ENCODE assay signal across 1 cellular context in the genomic region with DNA sequence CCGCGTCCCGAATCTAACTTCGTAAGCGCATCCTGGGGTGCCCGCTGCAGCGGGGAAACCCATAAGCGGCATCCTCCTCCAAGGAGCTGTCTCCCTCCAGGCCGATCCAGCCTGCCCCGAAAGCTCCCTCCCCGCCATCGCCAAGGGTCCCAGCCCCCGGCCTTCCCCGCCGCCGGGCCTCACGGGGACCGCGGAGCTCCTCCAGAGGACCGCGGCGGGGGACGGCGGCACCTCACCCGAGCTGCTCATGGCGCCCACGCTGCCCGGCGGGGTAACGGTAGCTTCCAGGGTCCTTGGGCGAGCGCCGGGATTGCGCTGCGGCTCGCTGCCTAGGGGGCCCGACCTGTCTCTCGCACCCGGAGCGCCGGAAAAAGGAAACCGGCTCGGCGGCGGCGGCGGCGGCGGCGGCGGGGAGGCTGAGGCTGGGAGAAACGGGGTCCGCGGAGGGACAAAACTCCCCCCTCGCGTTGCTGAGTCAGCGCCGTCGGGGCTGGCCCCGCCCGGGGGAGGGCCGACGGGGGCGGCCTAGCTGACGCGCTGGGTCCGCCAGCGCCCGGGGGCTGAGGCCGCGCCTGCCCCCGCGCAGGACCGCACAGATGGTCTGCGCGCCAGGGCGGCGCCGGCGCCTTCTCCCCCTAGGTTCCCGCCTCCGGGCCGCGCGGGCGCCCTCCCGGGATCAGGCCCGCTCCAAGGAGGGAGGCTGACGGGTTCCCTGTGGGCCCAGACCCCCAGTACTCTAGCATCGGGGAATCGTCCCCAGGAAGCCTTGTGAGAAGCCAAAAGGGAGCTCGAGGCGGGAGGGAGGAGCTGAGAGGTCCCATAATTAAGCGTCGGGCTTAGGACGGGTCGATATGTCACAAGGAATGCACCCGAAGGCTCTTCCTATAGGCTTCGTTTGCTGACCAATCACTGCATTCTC.
TF ChIP-seq lines count a peak whose summit lies in the region.

A gene with protein sequence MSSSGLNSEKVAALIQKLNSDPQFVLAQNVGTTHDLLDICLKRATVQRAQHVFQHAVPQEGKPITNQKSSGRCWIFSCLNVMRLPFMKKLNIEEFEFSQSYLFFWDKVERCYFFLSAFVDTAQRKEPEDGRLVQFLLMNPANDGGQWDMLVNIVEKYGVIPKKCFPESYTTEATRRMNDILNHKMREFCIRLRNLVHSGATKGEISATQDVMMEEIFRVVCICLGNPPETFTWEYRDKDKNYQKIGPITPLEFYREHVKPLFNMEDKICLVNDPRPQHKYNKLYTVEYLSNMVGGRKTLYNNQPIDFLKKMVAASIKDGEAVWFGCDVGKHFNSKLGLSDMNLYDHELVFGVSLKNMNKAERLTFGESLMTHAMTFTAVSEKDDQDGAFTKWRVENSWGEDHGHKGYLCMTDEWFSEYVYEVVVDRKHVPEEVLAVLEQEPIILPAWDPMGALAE (minus strand): TSS at position 374 of the 919 bp plus-strand sequence. CDS start 125 bp downstream, at position 249.

TF ChIP-seq in HEK293, 187 proteins besides CTCF, POLR2A, EP300 and RAD21 (continued from another document and continues in another):
- TF ChIP-seq, protein P1, sequence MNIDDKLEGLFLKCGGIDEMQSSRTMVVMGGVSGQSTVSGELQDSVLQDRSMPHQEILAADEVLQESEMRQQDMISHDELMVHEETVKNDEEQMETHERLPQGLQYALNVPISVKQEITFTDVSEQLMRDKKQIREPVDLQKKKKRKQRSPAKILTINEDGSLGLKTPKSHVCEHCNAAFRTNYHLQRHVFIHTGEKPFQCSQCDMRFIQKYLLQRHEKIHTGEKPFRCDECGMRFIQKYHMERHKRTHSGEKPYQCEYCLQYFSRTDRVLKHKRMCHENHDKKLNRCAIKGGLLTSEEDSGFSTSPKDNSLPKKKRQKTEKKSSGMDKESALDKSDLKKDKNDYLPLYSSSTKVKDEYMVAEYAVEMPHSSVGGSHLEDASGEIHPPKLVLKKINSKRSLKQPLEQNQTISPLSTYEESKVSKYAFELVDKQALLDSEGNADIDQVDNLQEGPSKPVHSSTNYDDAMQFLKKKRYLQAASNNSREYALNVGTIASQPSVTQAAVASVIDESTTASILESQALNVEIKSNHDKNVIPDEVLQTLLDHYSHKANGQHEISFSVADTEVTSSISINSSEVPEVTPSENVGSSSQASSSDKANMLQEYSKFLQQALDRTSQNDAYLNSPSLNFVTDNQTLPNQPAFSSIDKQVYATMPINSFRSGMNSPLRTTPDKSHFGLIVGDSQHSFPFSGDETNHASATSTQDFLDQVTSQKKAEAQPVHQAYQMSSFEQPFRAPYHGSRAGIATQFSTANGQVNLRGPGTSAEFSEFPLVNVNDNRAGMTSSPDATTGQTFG (tag by site-specific recombination; IDR thresholded peaks at IDR 0.05; ENCODE audit: borderline replicate concordance), result no peak
- TF ChIP-seq MEIS1 (CRISPR knock-in tag; IDR thresholded peaks at IDR 0.05; ENCODE audit: borderline replicate concordance), result no peak
- no peak for TF ChIP-seq ZNF280C (tag by site-specific recombination; IDR thresholded peaks at IDR 0.05)
- no peak for TF ChIP-seq ZNF837 (tag by site-specific recombination; IDR thresholded peaks at IDR 0.05)
- TF ChIP-seq ZBTB48 (tag by site-specific recombination; IDR thresholded peaks at IDR 0.05), result 0 out of 2 replicates have a peak, but pooled peaks have one; percentile 18
- TF ChIP-seq ZNF214 (tag by site-specific recombination; IDR thresholded peaks at IDR 0.05; ENCODE audit: borderline replicate concordance), result no peak
- TF ChIP-seq ZNF366 (tag by site-specific recombination; conservative IDR thresholded peaks at IDR 0.05), result no peak
- TF ChIP-seq KLF9 (tag by site-specific recombination; IDR thresholded peaks at IDR 0.05; ENCODE audit: low read depth), result 0 out of 2 replicates have a peak, but pooled peaks have one; percentile 16
- TF ChIP-seq HIC1 (tag by site-specific recombination; IDR thresholded peaks at IDR 0.05), result 0 out of 2 replicates have a peak, but pooled peaks have one; percentile 30
- no peak for TF ChIP-seq ZFP41 (tag by site-specific recombination; IDR thresholded peaks at IDR 0.05; ENCODE audit: borderline replicate concordance)
- TF ChIP-seq, protein P2, sequence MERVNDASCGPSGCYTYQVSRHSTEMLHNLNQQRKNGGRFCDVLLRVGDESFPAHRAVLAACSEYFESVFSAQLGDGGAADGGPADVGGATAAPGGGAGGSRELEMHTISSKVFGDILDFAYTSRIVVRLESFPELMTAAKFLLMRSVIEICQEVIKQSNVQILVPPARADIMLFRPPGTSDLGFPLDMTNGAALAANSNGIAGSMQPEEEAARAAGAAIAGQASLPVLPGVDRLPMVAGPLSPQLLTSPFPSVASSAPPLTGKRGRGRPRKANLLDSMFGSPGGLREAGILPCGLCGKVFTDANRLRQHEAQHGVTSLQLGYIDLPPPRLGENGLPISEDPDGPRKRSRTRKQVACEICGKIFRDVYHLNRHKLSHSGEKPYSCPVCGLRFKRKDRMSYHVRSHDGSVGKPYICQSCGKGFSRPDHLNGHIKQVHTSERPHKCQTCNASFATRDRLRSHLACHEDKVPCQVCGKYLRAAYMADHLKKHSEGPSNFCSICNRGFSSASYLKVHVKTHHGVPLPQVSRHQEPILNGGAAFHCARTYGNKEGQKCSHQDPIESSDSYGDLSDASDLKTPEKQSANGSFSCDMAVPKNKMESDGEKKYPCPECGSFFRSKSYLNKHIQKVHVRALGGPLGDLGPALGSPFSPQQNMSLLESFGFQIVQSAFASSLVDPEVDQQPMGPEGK (tag by site-specific recombination; IDR thresholded peaks at IDR 0.05), result peak; percentile 23
- TF ChIP-seq ZNF202 (tag by site-specific recombination; IDR thresholded peaks at IDR 0.05; ENCODE audit: borderline replicate concordance), result no peak
- peak; percentile 89 for TF ChIP-seq ZBTB26 (tag by site-specific recombination; optimal IDR thresholded peaks at IDR 0.05)
- TF ChIP-seq ZNF610 (tag by site-specific recombination; IDR thresholded peaks at IDR 0.05; ENCODE audit: borderline replicate concordance), result no peak
- peak; percentile 71 for TF ChIP-seq GLIS2 (tag by site-specific recombination; IDR thresholded peaks at IDR 0.05)
- no peak; the same call in 1 of the 2 replicates for TF ChIP-seq ZNF341 (tag by site-specific recombination; IDR thresholded peaks at IDR 0.05; ENCODE audit: low read depth)
- TF ChIP-seq ZNF777 (tag by site-specific recombination; IDR thresholded peaks at IDR 0.05; ENCODE audit: borderline replicate concordance), result peak; percentile 65; the same call in 1 of the 2 replicates
- TF ChIP-seq ZNF157 (tag by site-specific recombination; IDR thresholded peaks at IDR 0.05), result no peak
- no peak for TF ChIP-seq ZNF132 (tag by site-specific recombination; IDR thresholded peaks at IDR 0.05; ENCODE audit: borderline replicate concordance)
- TF ChIP-seq ZNF311 (tag by site-specific recombination; IDR thresholded peaks at IDR 0.05; ENCODE audit: borderline replicate concordance), result no peak
- TF ChIP-seq ZNF785 (tag by site-specific recombination; IDR thresholded peaks at IDR 0.05), result no peak
- TF ChIP-seq ZNF596 (tag by site-specific recombination; IDR thresholded peaks at IDR 0.05), result peak; percentile 46; the same call in 1 of the 2 replicates
- no peak for TF ChIP-seq ZNF394 (tag by site-specific recombination; IDR thresholded peaks at IDR 0.05; ENCODE audit: borderline replicate concordance)
- TF ChIP-seq ZNF24 (tag by site-specific recombination; IDR thresholded peaks at IDR 0.05), result no peak
- TF ChIP-seq MZF1 (tag by site-specific recombination; IDR thresholded peaks at IDR 0.05; ENCODE audit: borderline replicate concordance), result no peak
- no peak for TF ChIP-seq GLI2 (tag by site-specific recombination; IDR thresholded peaks at IDR 0.05; ENCODE audit: borderline replicate concordance, low read depth)
- TF ChIP-seq, protein P3, sequence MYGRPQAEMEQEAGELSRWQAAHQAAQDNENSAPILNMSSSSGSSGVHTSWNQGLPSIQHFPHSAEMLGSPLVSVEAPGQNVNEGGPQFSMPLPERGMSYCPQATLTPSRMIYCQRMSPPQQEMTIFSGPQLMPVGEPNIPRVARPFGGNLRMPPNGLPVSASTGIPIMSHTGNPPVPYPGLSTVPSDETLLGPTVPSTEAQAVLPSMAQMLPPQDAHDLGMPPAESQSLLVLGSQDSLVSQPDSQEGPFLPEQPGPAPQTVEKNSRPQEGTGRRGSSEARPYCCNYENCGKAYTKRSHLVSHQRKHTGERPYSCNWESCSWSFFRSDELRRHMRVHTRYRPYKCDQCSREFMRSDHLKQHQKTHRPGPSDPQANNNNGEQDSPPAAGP (tag by site-specific recombination; IDR thresholded peaks at IDR 0.05), result no peak; the same call in 1 of the 2 replicates
- no peak for TF ChIP-seq ZNF114 (tag by site-specific recombination; IDR thresholded peaks at IDR 0.05)
- peak; percentile 90; the same call in 1 of the 2 replicates for TF ChIP-seq PBX3 (CRISPR knock-in tag; IDR thresholded peaks at IDR 0.05)
- TF ChIP-seq ZNF488 (tag by site-specific recombination; IDR thresholded peaks at IDR 0.05), result no peak
- peak; percentile 55 for TF ChIP-seq PRDM10 (tag by site-specific recombination; IDR thresholded peaks at IDR 0.05)
- no peak for TF ChIP-seq ZNF2 (tag by site-specific recombination; IDR thresholded peaks at IDR 0.05)
- TF ChIP-seq ZBTB8A (tag by site-specific recombination; IDR thresholded peaks at IDR 0.05), result peak; percentile 80
